Comparison of ENCODE assay signal across 8 cellular contexts in genomic region chr13:99434258-99434788, GRCh38.
A peak's percentile ranks its signal among the peaks of the same experiment; 100 is the strongest.
DNase-seq lines count a peak whose midpoint lies in the region; ATAC-seq and TF ChIP-seq lines count a peak whose summit lies in the region.

No MANE protein-coding gene starts in this region.

- H3K27ac ChIP-seq in right lobe of liver (no peak overlapping the region), gastroesophageal sphincter (no peak overlapping the region)

- no peak for TF ChIP-seq EP300 in gastroesophageal sphincter (IDR thresholded peaks at IDR 0.05)

- H3K4me1 Mint-ChIP-seq in stimulated activated naive B cell treated with anti-CD40 and anti-IgM and Interleukin-4, amounts not matched to agents 10 μg/mL and 1 μg/mL and 100 μg/mL, for 72 hours = peaks cover 62 to 90% of the 10 kb centered on the region in 2 donors
- H3K4me1 Mint-ChIP-seq in mesothelial cell of epicardium = peaks cover 17% of the 10 kb centered on the region

- H3K36me3 Mint-ChIP-seq in stimulated activated naive B cell treated with anti-CD40 and anti-IgM and Interleukin-4, amounts not matched to agents 10 μg/mL and 1 μg/mL and 100 μg/mL, for 72 hours = peaks cover 6 to 12% of the 10 kb centered on the region in 2 donors
- no peaks in the 10 kb centered on the region for H3K36me3 Mint-ChIP-seq in mesothelial cell of epicardium

- H3K4me3 ChIP-seq in right lobe of liver = no peak overlapping the region
- H3K4me3 ChIP-seq in gastroesophageal sphincter = no peak overlapping the region

- no peaks in the 10 kb centered on the region for H3K27me3 Mint-ChIP-seq in stimulated activated naive B cell treated with anti-CD40 and anti-IgM and Interleukin-4, amounts not matched to agents 10 μg/mL and 1 μg/mL and 100 μg/mL, for 72 hours
- H3K27me3 Mint-ChIP-seq in mesothelial cell of epicardium (ENCODE audit: low read depth) = peaks cover 6% of the 10 kb centered on the region

- H3K27ac Mint-ChIP-seq in stimulated activated naive B cell treated with anti-CD40 and anti-IgM and Interleukin-4, amounts not matched to agents 10 μg/mL and 1 μg/mL and 100 μg/mL, for 72 hours = peak overlapping the region; percentile 96
- no peak overlapping the region for H3K27ac Mint-ChIP-seq in mesothelial cell of epicardium

- H3K9me3 ChIP-seq in right lobe of liver = no peaks in the 10 kb centered on the region
- H3K9me3 ChIP-seq in gastroesophageal sphincter = no peaks in the 10 kb centered on the region

- WGBS in right lobe of liver (ENCODE audit: insufficient coverage, low coverage, low lambda C conversion rate, missing lambda C conversion rate) = 43% methylated on average over 5 of the region's 17 CpGs
- 83 to 100% methylated on average over 4 of the region's 17 CpGs for WGBS in gastroesophageal sphincter (ENCODE audit: low coverage in 1 of 2), 2 donors

- TF ChIP-seq POLR2A in right lobe of liver (IDR thresholded peaks at IDR 0.05) = no peak
- no peak for TF ChIP-seq POLR2A in gastroesophageal sphincter (IDR thresholded peaks at IDR 0.05)

- intact Hi-C loops in right lobe of liver (cut with DNase I) = loop anchor here in 1 of 2 donors (5.0 to 10.0 kb wide), 2 partner anchors 167 to 260 kb away; no protein-coding TSS in a partner anchor

- H3K9me3 Mint-ChIP-seq in stimulated activated naive B cell treated with anti-CD40 and anti-IgM and Interleukin-4, amounts not matched to agents 10 μg/mL and 1 μg/mL and 100 μg/mL, for 72 hours = peaks cover 4 to 6% of the 10 kb centered on the region in 2 donors
- H3K9me3 Mint-ChIP-seq in mesothelial cell of epicardium = no peaks in the 10 kb centered on the region

- H3K4me3 Mint-ChIP-seq in stimulated activated naive B cell treated with anti-CD40 and anti-IgM and Interleukin-4, amounts not matched to agents 10 μg/mL and 1 μg/mL and 100 μg/mL, for 72 hours = peak overlapping the region; percentile 32 to 64
- H3K4me3 Mint-ChIP-seq in mesothelial cell of epicardium = no peak overlapping the region

- peak; percentile 38 for ATAC-seq in HG03520 (IDR thresholded peaks at IDR 0.05; ENCODE audit: unreplicated experiment)
- ATAC-seq in right lobe of liver = peak; percentile 4 to 24 (median 10)
- peak; percentile 22 to 50 for ATAC-seq in stimulated activated naive B cell treated with anti-CD40 and anti-IgM and Interleukin-4, amounts not matched to agents 10 μg/mL and 1 μg/mL and 100 μg/mL, for 72 hours (replicated peaks)
- no peak for ATAC-seq in gastroesophageal sphincter

- no peaks in the 10 kb centered on the region for H3K36me3 ChIP-seq in right lobe of liver
- no peaks in the 10 kb centered on the region for H3K36me3 ChIP-seq in gastroesophageal sphincter

- no peaks in the 10 kb centered on the region for H3K27me3 ChIP-seq in right lobe of liver
- peaks cover 6% of the 10 kb centered on the region for H3K27me3 ChIP-seq in gastroesophageal sphincter

- peak; percentile 87 for DNase-seq in activated CD8-positive, alpha-beta memory T cell treated with anti-CD3 and anti-CD28 coated beads, Interleukin-2, amount 50 U/mL, for 48 hours
- DNase-seq in right lobe of liver (no peak), amygdala (lab: John Stamatoyannopoulos, UW) (no peak), mesothelial cell of epicardium (ENCODE audit: low spot score in 2 of 2, unreplicated experiment in 2 of 2) (no peak), kidney glomerular epithelial cell (lab: John Stamatoyannopoulos, UW) (no peak)
- peak; percentile 62 for DNase-seq in stimulated activated naive B cell treated with anti-CD40 and anti-IgM and Interleukin-4, amounts not matched to agents 10 μg/mL and 1 μg/mL and 100 μg/mL, for 72 hours

- TF ChIP-seq CTCF in right lobe of liver (IDR thresholded peaks at IDR 0.05) (no peak), mesothelial cell of epicardium (IDR thresholded peaks at IDR 0.05; ENCODE audit: unreplicated experiment) (no peak), gastroesophageal sphincter (IDR thresholded peaks at IDR 0.05) (no peak)

- H3K4me1 ChIP-seq in right lobe of liver = no peaks in the 10 kb centered on the region
- peaks cover 0 to 8% (median 0%) of the 10 kb centered on the region in 3 donors for H3K4me1 ChIP-seq in gastroesophageal sphincter

Comparison
In these comparisons a context has a peak if more than half of its experiments do, and no peak if none do; other contexts are left out.
1. DNase-seq: peak in activated CD8-positive, alpha-beta memory T cell treated with anti-CD3 and anti-CD28 coated beads, Interleukin-2, amount 50 U/mL, for 48 hours (single experiment) and stimulated activated naive B cell treated with anti-CD40 and anti-IgM and Interleukin-4, amounts not matched to agents 10 μg/mL and 1 μg/mL and 100 μg/mL, for 72 hours (single experiment); none in right lobe of liver (0 of 3), amygdala (0 of 56), mesothelial cell of epicardium (0 of 2) and kidney glomerular epithelial cell (single experiment).